ENCODE assay signal across 17 cellular contexts in the genomic region with DNA sequence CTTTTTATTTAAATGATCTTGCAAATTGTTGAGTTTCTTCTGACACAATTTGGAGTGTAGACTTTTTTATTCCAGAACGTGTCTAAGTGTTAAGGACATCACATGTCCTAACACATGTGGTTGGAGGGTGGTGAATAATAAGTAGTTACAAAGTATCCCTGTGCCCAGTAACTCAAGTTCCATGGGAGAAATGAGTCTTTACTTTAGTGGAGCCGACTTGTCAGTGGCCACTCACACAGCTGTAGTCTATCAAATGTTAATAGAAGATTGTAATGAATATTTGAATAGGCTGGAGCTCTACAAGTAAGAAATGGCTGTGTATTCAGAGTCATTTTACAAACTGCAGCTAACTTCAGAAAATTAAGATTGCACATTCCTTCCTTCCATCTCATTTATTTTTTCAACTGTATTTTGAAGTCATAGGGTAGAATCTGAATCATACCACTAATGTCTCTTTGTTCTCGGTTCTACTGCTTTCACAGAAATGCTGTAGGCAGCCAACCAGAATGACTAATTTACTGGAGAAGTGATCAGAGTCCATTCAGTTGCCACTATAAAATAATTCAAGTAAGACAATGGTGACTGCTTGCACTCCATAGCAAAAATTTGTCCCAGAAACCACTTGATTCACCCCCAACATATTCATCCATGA.
A peak's percentile ranks its signal among the peaks of the same experiment; 100 is the strongest.
DNase-seq lines count a peak whose midpoint lies in the region; ATAC-seq and TF ChIP-seq lines count a peak whose summit lies in the region.
"Had no signal": no experiment of that assay in that cellular context is flagged by ENCODE, and none has a peak within 500 bp of the region (broad histone marks: within the 10 kb centered on the region; RNA-seq: fewer than 3 reads in every experiment).

No MANE protein-coding gene starts in this region.

- H3K4me1 Mint-ChIP-seq in brain, result peaks cover 14% of the 10 kb centered on the region

- DNase-seq in AG08395 (ENCODE audit: low spot score) (peak; percentile 77), HT1080 (ENCODE audit: low read depth) (peak; percentile 78), iris pigment epithelial cell (ENCODE audit: low read depth) (peak; percentile 84), HuH-7 (ENCODE audit: low spot score) (no peak), AML-193 (lab: John Stamatoyannopoulos, UW) (no peak)
- DNase-seq: BE2C; central memory CD4-positive, alpha-beta T cell; DND-41; erythroblast; H7; NCI-H345; stimulated activated naive CD4-positive, alpha-beta T cell; T1000 had no signal

- H3K9me3 Mint-ChIP-seq in brain, result peaks cover 0 to 12% (median 3%) of the 10 kb centered on the region in 5 experiments

- no peaks in the 10 kb centered on the region for H3K36me3 Mint-ChIP-seq in brain
- H3K36me3 Mint-ChIP-seq: mesothelial cell of epicardium had no signal

- peak overlapping the region in 1 of 5 experiments; percentile 21 for H3K4me3 Mint-ChIP-seq in brain
- H3K4me3 Mint-ChIP-seq: mesothelial cell of epicardium had no signal

- peaks cover 2% of the 10 kb centered on the region for H3K27me3 Mint-ChIP-seq in brain

- no peak for TF ChIP-seq CTCF in brain (conservative IDR thresholded peaks at IDR 0.05)

- ATAC-seq in GM18861 (IDR thresholded peaks at IDR 0.05; ENCODE audit: unreplicated experiment) (no peak), HG03432 (IDR thresholded peaks at IDR 0.05; ENCODE audit: unreplicated experiment) (no peak)

- peak overlapping the region in 3 of 5 experiments; percentile 29 to 81 (median 81) for H3K27ac Mint-ChIP-seq in brain
- H3K27ac Mint-ChIP-seq: mesothelial cell of epicardium had no signal

Comparison
In these comparisons a context has a peak if more than half of its experiments do, and no peak if none do; other contexts are left out.
1. DNase-seq: peak in AG08395 (single experiment), HT1080 (single experiment) and iris pigment epithelial cell (single experiment); none in HuH-7 (single experiment) and AML-193 (0 of 2).